ENCODE assay signal across 8 cellular contexts in the genomic region with DNA sequence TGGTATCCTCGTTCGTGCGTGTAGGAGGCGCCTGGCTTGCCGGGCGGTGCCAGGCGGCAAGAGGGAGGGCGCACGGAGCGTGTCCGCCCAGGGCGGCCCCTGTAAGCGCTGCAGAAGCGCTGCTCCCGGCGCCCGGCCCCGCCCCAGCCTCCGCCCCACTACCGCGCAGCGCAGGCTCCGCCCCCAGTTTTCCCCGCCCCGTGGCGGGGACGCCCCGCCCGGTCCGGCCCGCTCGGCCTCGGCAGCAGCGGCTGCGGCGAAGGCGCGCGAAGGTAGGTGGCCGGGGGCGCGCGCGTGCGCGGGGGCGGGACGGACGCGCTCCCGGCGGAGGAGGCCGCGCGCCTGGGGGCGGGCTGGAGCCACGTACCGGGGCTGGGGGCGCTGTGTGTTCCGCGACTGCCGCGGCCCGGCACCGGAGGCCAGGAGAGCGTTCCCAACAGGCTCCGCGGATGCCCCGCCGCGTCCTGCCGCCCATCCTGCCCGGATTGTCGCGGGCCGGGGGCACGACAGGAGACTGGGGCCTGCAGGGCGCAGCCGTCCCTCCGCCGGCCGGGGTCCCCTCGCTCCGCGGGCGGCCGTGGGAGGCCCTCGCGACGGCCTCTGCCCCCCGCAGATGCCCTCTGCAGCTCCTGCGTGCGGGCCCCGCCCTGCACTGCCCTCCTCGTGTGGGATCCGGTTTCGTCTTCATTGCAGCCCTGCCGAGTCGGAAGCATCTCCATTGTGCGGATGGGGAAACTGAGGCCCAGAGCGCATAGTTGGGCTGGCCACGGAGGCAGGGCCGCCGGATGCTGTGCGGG. TPM values are rescaled to one million over a fixed set of nuclear protein-coding genes. Genes with fewer than 3 reads are reported as not detected.
A peak's percentile ranks its signal among the peaks of the same experiment; 100 is the strongest.
DNase-seq lines count a peak whose midpoint lies in the region; ATAC-seq and TF ChIP-seq lines count a peak whose summit lies in the region.

No MANE protein-coding gene starts in this region.

- no TSS peak for BruUV-seq in Calu3 (replicated peaks; lab: Mats Ljungman, UMichigan)
- BruUV-seq in OCI-LY7 (replicated peaks; lab: Mats Ljungman, UMichigan) = no TSS peak

- no peaks in the 10 kb centered on the region for H3K36me3 ChIP-seq in OCI-LY7 (ENCODE audit: insufficient read depth, low read length)

- CTCF ChIA-PET in Calu3 (lab: Charles Lee) = no interaction called here
- CTCF ChIA-PET in OCI-LY7 (lab: Charles Lee; ENCODE audit: unreplicated experiment) = no interaction called here

- H4K20me1 ChIP-seq in OCI-LY7 (ENCODE audit: insufficient read depth, low read length) = no peaks in the 10 kb centered on the region

- POLR2A ChIA-PET in OCI-LY7 (lab: Charles Lee) = no interaction called here

- ATAC-seq in GM21526 (IDR thresholded peaks at IDR 0.05; ENCODE audit: low FRiP score, unreplicated experiment) = peak; percentile 78

- H3K27me3 Mint-ChIP-seq in Calu3 (ENCODE audit: unreplicated experiment) = no peaks in the 10 kb centered on the region
- peaks cover 2% of the 10 kb centered on the region for H3K27me3 Mint-ChIP-seq in IgD-negative memory B cell

- DNase-seq in Calu3 (peak; percentile 84), OCI-LY7 (ENCODE audit: low spot score) (peak; percentile 93), activated T-cell treated with anti-CD3 and anti-CD28 coated beads for 4 hours (peak; percentile 94), epithelial cell of prostate (ENCODE audit: low read depth, low spot score) (peak; percentile 54), mucosa of gallbladder (ENCODE audit: low spot score) (peak; percentile 92)
- DNase-seq in stimulated activated CD8-positive, alpha-beta memory T cell treated with anti-CD3 and anti-CD28 coated beads, Interleukin-4, amount 100 ng/mL, for 24 hours (ENCODE audit: low read depth) = peak; percentile 93

- no peak overlapping the region for H3K27ac Mint-ChIP-seq in Calu3 (ENCODE audit: unreplicated experiment)
- H3K27ac Mint-ChIP-seq in IgD-negative memory B cell = peak overlapping the region in 2 of 3 donors; percentile 61 to 88

- no peaks in the 10 kb centered on the region for H3K9me3 ChIP-seq in OCI-LY7 (ENCODE audit: low read length)

- peak overlapping the region; percentile 74 for H3K4me3 ChIP-seq in OCI-LY7 (ENCODE audit: low read depth, low read length, poor library complexity, severe bottlenecking)

- H3K4me1 ChIP-seq in OCI-LY7 (ENCODE audit: insufficient read depth, low read length, poor library complexity, severe bottlenecking) = peaks cover 11% of the 10 kb centered on the region

- H3K4me1 Mint-ChIP-seq in Calu3 (ENCODE audit: low read depth, unreplicated experiment) (no peaks in the 10 kb centered on the region), IgD-negative memory B cell (peaks cover 16 to 28% (median 19%) of the 10 kb centered on the region in 3 donors)

- peak overlapping the region; percentile 70 for H2AFZ ChIP-seq in OCI-LY7 (ENCODE audit: low read length)

- H3K4me2 ChIP-seq in OCI-LY7 (ENCODE audit: low read length) = peak overlapping the region; percentile 87

- no peaks in the 10 kb centered on the region for H3K9me2 ChIP-seq in OCI-LY7 (ENCODE audit: insufficient read depth, low read length)

- peaks cover 10% of the 10 kb centered on the region for H3K36me3 Mint-ChIP-seq in Calu3 (ENCODE audit: insufficient read depth, unreplicated experiment)
- H3K36me3 Mint-ChIP-seq in IgD-negative memory B cell = no peaks in the 10 kb centered on the region

- TF ChIP-seq CTCF in Calu3 (IDR thresholded peaks at IDR 0.05; ENCODE audit: unreplicated experiment) = no peak
- TF ChIP-seq CTCF in OCI-LY7 (conservative IDR thresholded peaks at IDR 0.05; ENCODE audit: low read length) = 0 out of 2 replicates have a peak, but pooled peaks have one; percentile 22

- H3K27ac ChIP-seq in OCI-LY7 (ENCODE audit: low read depth, low read length, poor library complexity, severe bottlenecking) (no peak overlapping the region), epithelial cell of prostate (no peak overlapping the region)

- intact Hi-C loops in Calu3 (cut with micrococcal nuclease; ENCODE audit: unreplicated experiment) = no loop called here
- intact Hi-C loops in OCI-LY7 (cut with micrococcal nuclease; ENCODE audit: unreplicated experiment) = loop anchor here (5.0 kb wide), 1 partner anchor 133 kb away; no protein-coding TSS in a partner anchor

- H3K9me3 Mint-ChIP-seq in Calu3 (ENCODE audit: low read depth, unreplicated experiment) = no peaks in the 10 kb centered on the region
- no peaks in the 10 kb centered on the region for H3K9me3 Mint-ChIP-seq in IgD-negative memory B cell

- H3K4me3 Mint-ChIP-seq in Calu3 (ENCODE audit: low read depth, unreplicated experiment) (peak overlapping the region; percentile 66), IgD-negative memory B cell (peak overlapping the region; percentile 87 to 95 (median 91))

- H3K79me2 ChIP-seq in OCI-LY7 (ENCODE audit: insufficient read depth, low read depth, low read length) = no peaks in the 10 kb centered on the region

RNA-seq across cellular contexts. Expression of gene CROCC, which starts 7.7 kb away (rescaled TPM):
- total RNA-seq in Calu3 (2022) (11.7 and 12.0 TPM in 2 replicates), OCI-LY7 (2022) (54.0 and 54.1 TPM in 2 replicates), mucosa of gallbladder (33.0 TPM)
- polyA plus RNA-seq in IgD-negative memory B cell = 3.9 TPM
- 36.3 and 57.9 TPM in 2 replicates for total RNA-seq in OCI-LY7 (2014; rRNA removed; shearing (Covaris generic))

RNA-seq across cellular contexts. Expression of gene RNU1-2, which starts 18.3 kb away (rescaled TPM):
- total RNA-seq in Calu3 (2022) = 1,678 and 1,905 TPM in 2 replicates
- not detected for polyA plus RNA-seq in IgD-negative memory B cell
- total RNA-seq in OCI-LY7 (2014; rRNA removed; shearing (Covaris generic)) = under 0.01 TPM in 2 replicates
- total RNA-seq in OCI-LY7 (2022) = 1,721 and 1,968 TPM in 2 replicates
- 1,358 TPM for total RNA-seq in mucosa of gallbladder
